Comparison of ENCODE assay signal across 12 cellular contexts in genomic region chr1:204530932-204531331, GRCh38. TPM values are rescaled to one million over a fixed set of nuclear protein-coding genes. Genes with fewer than 3 reads are reported as not detected.
DNase-seq lines count a peak whose midpoint lies in the region; ATAC-seq and TF ChIP-seq lines count a peak whose summit lies in the region.
"Had no signal": no experiment of that assay in that cellular context is flagged by ENCODE, and none has a peak within 500 bp of the region (broad histone marks: within the 10 kb centered on the region; RNA-seq: fewer than 3 reads in every experiment).

No MANE protein-coding gene starts in this region.

- H3K27me3 ChIP-seq in IMR-90 (ENCODE audit: control insufficient read depth, insufficient read depth, low read length): no peaks in the 10 kb centered on the region
- H3K27me3 ChIP-seq: gastroesophageal sphincter had no signal

- H4K91ac ChIP-seq in IMR-90 (ENCODE audit: insufficient read depth, low read depth, low read length): no peak overlapping the region

- H3K36me3 ChIP-seq in IMR-90 (ENCODE audit: control insufficient read depth, insufficient read depth, low read length): peaks cover 45% of the 10 kb centered on the region

- dilution Hi-C loops in IMR-90 (cut with HindIII; ENCODE audit: low sequenced_read_pairs, unreplicated experiment): no loop called here

- no peak overlapping the region for H3K4me3 Mint-ChIP-seq in activated CD8-positive, alpha-beta T cell treated with anti-CD3 and anti-CD28 coated beads for 36 hours
- H3K4me3 Mint-ChIP-seq in activated CD8-positive, alpha-beta T cell treated with anti-CD3 and anti-CD28 coated beads, Interleukin-2, amount 10 ng/mL, durations not matched to agents 7 days and 5 days: no peak overlapping the region
- H3K4me3 Mint-ChIP-seq in stimulated activated naive CD8-positive, alpha-beta T cell treated with anti-CD3 and anti-CD28 coated beads, Interleukin-15, amount 100 ng/mL, for 72 hours: no peak overlapping the region
- H3K4me3 Mint-ChIP-seq: nephron had no signal

- H3K4me1 ChIP-seq in IMR-90 (ENCODE audit: control insufficient read depth, insufficient read depth, low read length): no peaks in the 10 kb centered on the region
- H3K4me1 ChIP-seq: gastroesophageal sphincter had no signal

- no peak overlapping the region for H3K27ac ChIP-seq in IMR-90 (ENCODE audit: insufficient read depth, low read length)
- H3K27ac ChIP-seq: gastroesophageal sphincter had no signal

- no peaks in the 10 kb centered on the region for H3K9me3 ChIP-seq in IMR-90 (ENCODE audit: control insufficient read depth, insufficient read depth, low read length)
- H3K9me3 ChIP-seq: gastroesophageal sphincter had no signal

- H3K14ac ChIP-seq in IMR-90 (replicated peaks; ENCODE audit: low read depth, low read length): no peak overlapping the region

- no peaks in the 10 kb centered on the region for H3K27me3 Mint-ChIP-seq in activated CD8-positive, alpha-beta T cell treated with anti-CD3 and anti-CD28 coated beads for 36 hours
- no peaks in the 10 kb centered on the region for H3K27me3 Mint-ChIP-seq in activated CD8-positive, alpha-beta T cell treated with anti-CD3 and anti-CD28 coated beads, Interleukin-2, amount 10 ng/mL, durations not matched to agents 7 days and 5 days (ENCODE audit: low read depth)
- H3K27me3 Mint-ChIP-seq in stimulated activated naive CD8-positive, alpha-beta T cell treated with anti-CD3 and anti-CD28 coated beads, Interleukin-15, amount 100 ng/mL, for 72 hours: no peaks in the 10 kb centered on the region

- ATAC-seq in activated CD8-positive, alpha-beta T cell treated with anti-CD3 and anti-CD28 coated beads for 36 hours: peak; percentile 53
- no peak for ATAC-seq in activated CD8-positive, alpha-beta T cell treated with anti-CD3 and anti-CD28 coated beads, Interleukin-2, amount 10 ng/mL, durations not matched to agents 7 days and 5 days
- ATAC-seq in HG02678 (IDR thresholded peaks at IDR 0.05; ENCODE audit: unreplicated experiment): peak; percentile 85
- no peak for ATAC-seq in IMR-90 (ENCODE audit: low read depth)
- peak; percentile 52 for ATAC-seq in stimulated activated naive CD8-positive, alpha-beta T cell treated with anti-CD3 and anti-CD28 coated beads, Interleukin-15, amount 100 ng/mL, for 72 hours
- ATAC-seq in left cardiac atrium: no peak
- ATAC-seq: gastroesophageal sphincter had no signal

- H3K56ac ChIP-seq in IMR-90 (ENCODE audit: extremely low read depth, insufficient read depth, low read length): no peak overlapping the region

- no CpG with 5 or more reads among the region's 1 CpG for WGBS in IMR-90 (ENCODE audit: extremely low coverage in 2 of 2, insufficient read length in 1 of 2), 2 experiments

- no peaks in the 10 kb centered on the region for H3K9me1 ChIP-seq in IMR-90 (ENCODE audit: insufficient read depth, low read length)

- no peak overlapping the region for H3K23ac ChIP-seq in IMR-90 (ENCODE audit: low read depth, low read length)

- H3K79me1 ChIP-seq in IMR-90 (ENCODE audit: low read depth in 1 of 2, low read length in 2 of 2): peaks cover 3 to 16% of the 10 kb centered on the region in 2 experiments; a peak in 2 of 4 replicates

- peaks cover 17% of the 10 kb centered on the region for H3K4me1 Mint-ChIP-seq in activated CD8-positive, alpha-beta T cell treated with anti-CD3 and anti-CD28 coated beads for 36 hours (ENCODE audit: low read depth)
- H3K4me1 Mint-ChIP-seq in activated CD8-positive, alpha-beta T cell treated with anti-CD3 and anti-CD28 coated beads, Interleukin-2, amount 10 ng/mL, durations not matched to agents 7 days and 5 days (ENCODE audit: low read depth): peaks cover 1% of the 10 kb centered on the region
- peaks cover 10% of the 10 kb centered on the region for H3K4me1 Mint-ChIP-seq in stimulated activated naive CD8-positive, alpha-beta T cell treated with anti-CD3 and anti-CD28 coated beads, Interleukin-15, amount 100 ng/mL, for 72 hours
- H3K4me1 Mint-ChIP-seq: nephron had no signal

- no peak overlapping the region for H3K4me2 ChIP-seq in IMR-90 (ENCODE audit: low read depth, low read length)

- H4K8ac ChIP-seq in IMR-90 (ENCODE audit: low read depth in 2 of 2, low read length in 2 of 2): no peak overlapping the region

- H3K18ac ChIP-seq in IMR-90 (ENCODE audit: low read depth, low read length): no peak overlapping the region

- no peak for TF ChIP-seq CTCF in activated CD8-positive, alpha-beta T cell treated with anti-CD3 and anti-CD28 coated beads for 36 hours (IDR thresholded peaks at IDR 0.05)
- no peak for TF ChIP-seq CTCF in IMR-90 (conservative IDR thresholded peaks at IDR 0.05; ENCODE audit: low read depth, low read length)

- no peak overlapping the region for H2BK15ac ChIP-seq in IMR-90 (ENCODE audit: low read depth, low read length)

- H2BK20ac ChIP-seq in IMR-90 (ENCODE audit: low read depth, low read length): no peak overlapping the region

- TF ChIP-seq POLR2A in IMR-90 (IDR thresholded peaks at IDR 0.05; ENCODE audit: low read depth, low read length): no peak

- peak overlapping the region; percentile 67 for H3K27ac Mint-ChIP-seq in activated CD8-positive, alpha-beta T cell treated with anti-CD3 and anti-CD28 coated beads for 36 hours
- no peak overlapping the region for H3K27ac Mint-ChIP-seq in activated CD8-positive, alpha-beta T cell treated with anti-CD3 and anti-CD28 coated beads, Interleukin-2, amount 10 ng/mL, durations not matched to agents 7 days and 5 days
- H3K27ac Mint-ChIP-seq in stimulated activated naive CD8-positive, alpha-beta T cell treated with anti-CD3 and anti-CD28 coated beads, Interleukin-15, amount 100 ng/mL, for 72 hours: no peak overlapping the region
- H3K27ac Mint-ChIP-seq: nephron had no signal

- H4K5ac ChIP-seq in IMR-90 (ENCODE audit: low read depth, low read length): no peak overlapping the region

- peaks cover 5% of the 10 kb centered on the region; the same call in 1 of the 2 replicates for H4K20me1 ChIP-seq in IMR-90 (ENCODE audit: insufficient read depth, low read length)

- in situ Hi-C loops in IMR-90 (cut with MboI; ENCODE audit: low sequenced_read_pairs): no loop called here

- POLR2A ChIA-PET in activated CD8-positive, alpha-beta T cell treated with anti-CD3 and anti-CD28 coated beads for 36 hours (lab: Charles Lee): interaction anchor here (0.9 to 3.1 kb wide), 4 partner anchors 9 to 153 kb away, joined by 3 to 11 read pairs (median 4); no protein-coding TSS in a partner anchor
- POLR2A ChIA-PET in activated CD8-positive, alpha-beta T cell treated with anti-CD3 and anti-CD28 coated beads, Interleukin-2, amount 10 ng/mL, durations not matched to agents 7 days and 5 days (lab: Charles Lee): interaction anchor here (1.1 to 6.5 kb wide), 2 partner anchors 14 to 26 kb away, joined by 3 to 35 read pairs; partner anchors contain the start of gene MDM4
- POLR2A ChIA-PET in IMR-90 (lab: Charles Lee; ENCODE audit: unreplicated experiment): no interaction called here

- no peak overlapping the region for H2AK9ac ChIP-seq in IMR-90 (replicated peaks; ENCODE audit: low read depth, low read length, poor library complexity)

- H2AK5ac ChIP-seq in IMR-90 (ENCODE audit: low read depth, low read length): no peak overlapping the region

- H3K4me3 ChIP-seq in IMR-90 (ENCODE audit: insufficient read depth, low read depth, low read length): no peak overlapping the region
- H3K4me3 ChIP-seq: gastroesophageal sphincter had no signal

- H3K9ac ChIP-seq in IMR-90 (ENCODE audit: low read depth, low read length): no peak overlapping the region

- BruUV-seq in IMR-90 (replicated peaks; lab: Mats Ljungman, UMichigan): no TSS peak

- no peak overlapping the region for H2AFZ ChIP-seq in IMR-90 (replicated peaks; ENCODE audit: low read length, poor library complexity)

- peaks cover 60% of the 10 kb centered on the region for H3K36me3 Mint-ChIP-seq in activated CD8-positive, alpha-beta T cell treated with anti-CD3 and anti-CD28 coated beads for 36 hours (ENCODE audit: low read depth)
- peaks cover 56% of the 10 kb centered on the region for H3K36me3 Mint-ChIP-seq in activated CD8-positive, alpha-beta T cell treated with anti-CD3 and anti-CD28 coated beads, Interleukin-2, amount 10 ng/mL, durations not matched to agents 7 days and 5 days (ENCODE audit: low read depth)

- CTCF ChIA-PET in activated CD8-positive, alpha-beta T cell treated with anti-CD3 and anti-CD28 coated beads for 36 hours (lab: Charles Lee): interaction anchor here (0.8 to 1.7 kb wide), 5 partner anchors 10 to 276 kb away, joined by 3 to 4 read pairs (median 3); no protein-coding TSS in a partner anchor
- CTCF ChIA-PET in activated CD8-positive, alpha-beta T cell treated with anti-CD3 and anti-CD28 coated beads, Interleukin-2, amount 10 ng/mL, durations not matched to agents 7 days and 5 days (lab: Charles Lee): interaction anchor here (1.1 to 2.3 kb wide), 8 partner anchors 10 to 276 kb away, joined by 3 to 7 read pairs (median 4); no protein-coding TSS in a partner anchor
- CTCF ChIA-PET in IMR-90 (lab: Yijun Ruan, JAX): no interaction called here

- DNase-seq in activated CD8-positive, alpha-beta T cell treated with anti-CD3 and anti-CD28 coated beads for 36 hours: no peak
- no peak for DNase-seq in activated CD8-positive, alpha-beta T cell treated with anti-CD3 and anti-CD28 coated beads, Interleukin-2, amount 10 ng/mL, durations not matched to agents 7 days and 5 days
- peak; percentile 12 for DNase-seq in IMR-90
- no peak for DNase-seq in stimulated activated naive CD8-positive, alpha-beta T cell treated with anti-CD3 and anti-CD28 coated beads, Interleukin-15, amount 100 ng/mL, for 72 hours
- no peak for DNase-seq in left cardiac atrium
- no peak for DNase-seq in stimulated activated naive CD4-positive, alpha-beta T cell treated with Interleukin-2 at 50 U/mL for 16 hours (lab: John Stamatoyannopoulos, UW)
- DNase-seq in LoVo (ENCODE audit: low spot score): no peak
- DNase-seq: anterior cingulate cortex, NCI-H2029 had no signal

- intact Hi-C loops in activated CD8-positive, alpha-beta T cell treated with anti-CD3 and anti-CD28 coated beads for 36 hours (cut with micrococcal nuclease): no loop called here
- intact Hi-C loops in IMR-90 (cut with micrococcal nuclease): no loop called here
- intact Hi-C loops in left cardiac atrium (cut with DNase I): no loop called here

- no peak overlapping the region for H3K4ac ChIP-seq in IMR-90 (ENCODE audit: low read depth, low read length)

- H2BK5ac ChIP-seq in IMR-90 (ENCODE audit: low read depth, low read length, poor library complexity, severe bottlenecking): no peak overlapping the region

- no peaks in the 10 kb centered on the region for H3K9me3 Mint-ChIP-seq in activated CD8-positive, alpha-beta T cell treated with anti-CD3 and anti-CD28 coated beads for 36 hours
- no peaks in the 10 kb centered on the region for H3K9me3 Mint-ChIP-seq in activated CD8-positive, alpha-beta T cell treated with anti-CD3 and anti-CD28 coated beads, Interleukin-2, amount 10 ng/mL, durations not matched to agents 7 days and 5 days (ENCODE audit: insufficient read depth)
- H3K9me3 Mint-ChIP-seq in stimulated activated naive CD8-positive, alpha-beta T cell treated with anti-CD3 and anti-CD28 coated beads, Interleukin-15, amount 100 ng/mL, for 72 hours: no peaks in the 10 kb centered on the region
- H3K9me3 Mint-ChIP-seq: nephron had no signal

- no peak for TF ChIP-seq RAD21 in IMR-90 (IDR thresholded peaks at IDR 0.05; ENCODE audit: low read length)

- no peak overlapping the region for H2BK120ac ChIP-seq in IMR-90 (ENCODE audit: low read depth, low read length)

RNA-seq across cellular contexts. Expression of gene MDM4, which starts 14.7 kb away (rescaled TPM):
- total RNA-seq in activated CD8-positive, alpha-beta T cell treated with anti-CD3 and anti-CD28 coated beads for 36 hours: 10 to 100 TPM; 89.6 to 94.8 TPM
- total RNA-seq in activated CD8-positive, alpha-beta T cell treated with anti-CD3 and anti-CD28 coated beads, Interleukin-2, amount 10 ng/mL, durations not matched to agents 7 days and 5 days: 10 to 100 TPM; 72.2 to 72.4 TPM
- total RNA-seq in IMR-90 (2012; rRNA removed) (19.2 and 20.1 TPM in 2 replicates), left cardiac atrium (10 to 100 TPM; 34.7 to 41.7 TPM)
- polyA plus RNA-seq in IMR-90 (2012; rRNA removed): 3.7 and 7.4 TPM in 2 replicates
- 0.76 and 1.6 TPM in 2 replicates for polyA plus RNA-seq in IMR-90 (2012; cell fraction: cytosol; rRNA removed)
- 9.4 and 42.7 TPM in 2 replicates for polyA plus RNA-seq in IMR-90 (2012; cell fraction: nucleus; rRNA removed; ENCODE audit: low replicate concordance)

RNA-seq across cellular contexts. Expression of gene PIK3C2B, which starts 36.3 kb away (rescaled TPM):
- 10 to 100 TPM; 26.6 to 28.9 TPM for total RNA-seq in activated CD8-positive, alpha-beta T cell treated with anti-CD3 and anti-CD28 coated beads for 36 hours
- total RNA-seq in activated CD8-positive, alpha-beta T cell treated with anti-CD3 and anti-CD28 coated beads, Interleukin-2, amount 10 ng/mL, durations not matched to agents 7 days and 5 days: 10 to 100 TPM; 26.2 to 28.4 TPM
- total RNA-seq in IMR-90 (2012; rRNA removed) (1.1 and 2.8 TPM in 2 replicates), left cardiac atrium (10 to 100 TPM; 21.2 to 21.7 TPM)
- polyA plus RNA-seq in IMR-90 (2012; rRNA removed): 2.9 and 4.3 TPM in 2 replicates
- polyA plus RNA-seq in IMR-90 (2012; cell fraction: cytosol; rRNA removed): 1.6 and 3.2 TPM in 2 replicates
- 5.1 and 6.9 TPM in 2 replicates for polyA plus RNA-seq in IMR-90 (2012; cell fraction: nucleus; rRNA removed; ENCODE audit: low replicate concordance)

Comparison
In these comparisons a context has a peak if more than half of its experiments do, and no peak if none do; other contexts are left out.
1. ATAC-seq: peak in activated CD8-positive, alpha-beta T cell treated with anti-CD3 and anti-CD28 coated beads for 36 hours (single experiment), HG02678 (single experiment) and stimulated activated naive CD8-positive, alpha-beta T cell treated with anti-CD3 and anti-CD28 coated beads, Interleukin-15, amount 100 ng/mL, for 72 hours (single experiment); none in activated CD8-positive, alpha-beta T cell treated with anti-CD3 and anti-CD28 coated beads, Interleukin-2, amount 10 ng/mL, durations not matched to agents 7 days and 5 days (single experiment), IMR-90 (single experiment) and left cardiac atrium (0 of 2).